16 cellular contexts compared by ENCODE assay signal in the genomic region with DNA sequence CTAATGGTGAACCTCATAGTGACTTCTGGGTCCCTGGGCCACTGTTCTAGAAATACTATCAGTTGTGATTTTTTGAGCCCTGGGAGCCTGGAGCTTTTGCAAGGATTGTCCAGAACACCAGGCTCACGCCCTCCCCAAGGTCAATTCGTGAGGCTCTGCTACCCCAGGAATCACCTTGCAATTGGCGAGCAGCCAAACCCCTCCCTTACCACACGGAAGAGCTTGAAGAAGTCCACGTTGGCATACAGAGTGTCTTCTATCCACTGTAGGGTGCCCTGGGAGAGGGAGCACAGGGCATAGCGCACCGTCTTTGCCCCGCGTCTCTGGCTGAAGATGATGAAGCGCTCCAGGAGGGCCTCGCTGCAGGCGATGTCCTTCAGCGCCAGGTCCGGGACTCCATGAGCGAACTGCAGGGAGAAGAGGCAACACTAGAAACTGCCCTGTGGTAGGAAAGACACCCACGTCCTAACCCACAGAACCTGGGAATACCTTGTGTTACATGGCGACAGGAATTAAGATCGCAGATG. TPM values are rescaled to one million over a fixed set of nuclear protein-coding genes. Genes with fewer than 3 reads are reported as not detected.
"Had no signal": no experiment of that assay in that cellular context is flagged by ENCODE, and none has a peak within 500 bp of the region (broad histone marks: within the 10 kb centered on the region; RNA-seq: fewer than 3 reads in every experiment).

No MANE protein-coding gene starts in this region.

- H3K27ac ChIP-seq: brain microvascular endothelial cell, lower lobe of right lung had no signal

- H3K36me3 Mint-ChIP-seq: activated CD8-positive, alpha-beta memory T cell treated with anti-CD3 and anti-CD28 coated beads, Interleukin-2, amount 10 ng/mL, durations not matched to agents 7 days and 5 days; activated naive CD4-positive, alpha-beta T cell treated with anti-CD3 and anti-CD28 coated beads, Interleukin-2, amount 50 U/mL, for 24 hours; naive thymus-derived CD4-positive, alpha-beta T cell had no signal

- H3K4me3 Mint-ChIP-seq: activated CD8-positive, alpha-beta memory T cell treated with anti-CD3 and anti-CD28 coated beads, Interleukin-2, amount 10 ng/mL, durations not matched to agents 7 days and 5 days; activated naive CD4-positive, alpha-beta T cell treated with anti-CD3 and anti-CD28 coated beads, Interleukin-2, amount 50 U/mL, for 24 hours; activated T-cell treated with anti-CD3 and anti-CD28 coated beads, Interleukin-2, amount 50 U/mL, for 24 hours; naive thymus-derived CD4-positive, alpha-beta T cell had no signal

- H3K9me3 ChIP-seq: lower lobe of right lung, stomach had no signal

- H3K4me3 ChIP-seq: hepatocyte, lower lobe of right lung, stomach had no signal

- H3K27me3 ChIP-seq: brain microvascular endothelial cell, hepatocyte had no signal

- ATAC-seq: activated CD8-positive, alpha-beta memory T cell treated with anti-CD3 and anti-CD28 coated beads, Interleukin-2, amount 10 ng/mL, durations not matched to agents 7 days and 5 days; lower lobe of right lung; naive thymus-derived CD4-positive, alpha-beta T cell had no signal

- H3K9me3 Mint-ChIP-seq: activated naive CD4-positive, alpha-beta T cell treated with anti-CD3 and anti-CD28 coated beads, Interleukin-2, amount 50 U/mL, for 24 hours; activated T-cell treated with anti-CD3 and anti-CD28 coated beads, Interleukin-2, amount 50 U/mL, for 24 hours; naive thymus-derived CD4-positive, alpha-beta T cell had no signal

- DNase-seq: activated CD4-positive, alpha-beta T cell treated with anti-CD3 and anti-CD28 coated beads, Interleukin-2, amount 50 U/mL, for 48 hours; activated CD4-positive, CD25-positive, alpha-beta regulatory T cell treated with anti-CD3 and anti-CD28 coated beads, Interleukin-2, amount 50 U/mL, for 72 hours; activated CD8-positive, alpha-beta memory T cell treated with anti-CD3 and anti-CD28 coated beads, Interleukin-2, amount 10 ng/mL, durations not matched to agents 7 days and 5 days; activated effector memory CD4-positive, alpha-beta T cell treated with Interleukin-2 at 50 U/mL for 16 hours; activated T-cell treated with anti-CD3 and anti-CD28 coated beads, Interleukin-2, amount 50 U/mL, for 24 hours; amniotic stem cell; brain microvascular endothelial cell; cerebellar nuclear complex; lower lobe of right lung; naive thymus-derived CD4-positive, alpha-beta T cell; stomach; T-helper 9 cell had no signal

- H3K36me3 ChIP-seq: brain microvascular endothelial cell, lower lobe of right lung, stomach had no signal

- H3K27ac Mint-ChIP-seq: activated CD8-positive, alpha-beta memory T cell treated with anti-CD3 and anti-CD28 coated beads, Interleukin-2, amount 10 ng/mL, durations not matched to agents 7 days and 5 days; activated naive CD4-positive, alpha-beta T cell treated with anti-CD3 and anti-CD28 coated beads, Interleukin-2, amount 50 U/mL, for 24 hours; activated T-cell treated with anti-CD3 and anti-CD28 coated beads, Interleukin-2, amount 50 U/mL, for 24 hours; naive thymus-derived CD4-positive, alpha-beta T cell had no signal

- H3K4me1 Mint-ChIP-seq: activated naive CD4-positive, alpha-beta T cell treated with anti-CD3 and anti-CD28 coated beads, Interleukin-2, amount 50 U/mL, for 24 hours had no signal

RNA-seq across cellular contexts. Expression of gene ABCA4, which starts 22.3 kb away (rescaled TPM):
- total RNA-seq: activated CD8-positive, alpha-beta memory T cell treated with anti-CD3 and anti-CD28 coated beads, Interleukin-2, amount 10 ng/mL, durations not matched to agents 7 days and 5 days; kidney epithelial cell; mononuclear cell; naive thymus-derived CD4-positive, alpha-beta T cell had no signal
